In genomic region chr22:20586403-20586745, GRCh38 we compare ENCODE assay signal across 18 cellular contexts.
DNase-seq lines count a peak whose midpoint lies in the region; ATAC-seq, FAIRE-seq and TF ChIP-seq lines count a peak whose summit lies in the region.
"Had no signal": no experiment of that assay in that cellular context is flagged by ENCODE, and none has a peak within 500 bp of the region (broad histone marks: within the 10 kb centered on the region; RNA-seq: fewer than 3 reads in every experiment).

No MANE protein-coding gene starts in this region.

- no peaks in the 10 kb centered on the region for H3K79me2 ChIP-seq in K562 (ENCODE audit: control insufficient read depth, insufficient read depth, low read length)

- CTCF ChIA-PET in K562 (lab: Yijun Ruan, JAX; ENCODE audit: low intra/inter-chr PET ratio) = no interaction called here

- no peak overlapping the region; a peak in 1 of 4 replicates for H3K9ac ChIP-seq in K562 (ENCODE audit: insufficient read depth in 1 of 2, low read depth in 2 of 2, low read length in 2 of 2)

- H3K4me3 ChIP-seq in K562 (no peak overlapping the region), esophagus squamous epithelium (no peak overlapping the region)

- peak overlapping the region; percentile 20 for H3K27ac Mint-ChIP-seq in stimulated activated naive B cell treated with anti-CD40 and anti-IgM and Interleukin-4, amounts not matched to agents 10 μg/mL and 1 μg/mL and 100 μg/mL, for 72 hours
- H3K27ac Mint-ChIP-seq: CD8-positive, alpha-beta T cell had no signal

- TF ChIP-seq EP300 in K562 (IDR thresholded peaks at IDR 0.05; ENCODE audit: low read length) = no peak

- H3K27me3 Mint-ChIP-seq in stimulated activated naive B cell treated with anti-CD40 and anti-IgM and Interleukin-4, amounts not matched to agents 10 μg/mL and 1 μg/mL and 100 μg/mL, for 72 hours = no peaks in the 10 kb centered on the region

- peak; percentile 11 for DNase-seq in activated CD8-positive, alpha-beta memory T cell treated with anti-CD3 and anti-CD28 coated beads, Interleukin-2, amount 50 U/mL, for 4 hours
- no peak for DNase-seq in activated CD8-positive, alpha-beta memory T cell treated with anti-CD3 and anti-CD28 coated beads, Interleukin-2, amount 50 U/mL, for 48 hours
- DNase-seq in K562 (ENCODE audit: extremely low read depth in 1 of 4, low spot score in 3 of 4) = no peak
- peak; percentile 43 for DNase-seq in left lobe of liver (ENCODE audit: low spot score)
- no peak for DNase-seq in stimulated activated naive B cell treated with anti-CD40 and anti-IgM and Interleukin-4, amounts not matched to agents 10 μg/mL and 1 μg/mL and 100 μg/mL, for 72 hours
- DNase-seq in esophagus squamous epithelium (lab: John Stamatoyannopoulos, UW) = no peak
- no peak for DNase-seq in NCI-H82 treated with DMSO at 0.1 percent for 48 hours (lab: John Stamatoyannopoulos, UW; ENCODE audit: unreplicated experiment)
- DNase-seq in NCI-H128 (lab: John Stamatoyannopoulos, UW; ENCODE audit: unreplicated experiment) = no peak
- DNase-seq: CD8-positive, alpha-beta T cell; COR-L47; DND-41; GDM1; GOT3; H9 had no signal

- no peak overlapping the region for H3K4me2 ChIP-seq in K562 (ENCODE audit: insufficient read depth, low read length)

- TF ChIP-seq RAD21 in K562 (CRISPR knock-in tag; conservative IDR thresholded peaks at IDR 0.05 in 1 of 2, IDR thresholded peaks at IDR 0.05 in 1 of 2) = no peak

- H3K4me1 ChIP-seq in K562 (replicated peaks in 1 of 2; ENCODE audit: control insufficient read depth in 2 of 2, insufficient read depth in 2 of 2, low read length in 2 of 2) (peaks cover 0 to 57% of the 10 kb centered on the region in 2 experiments; a peak in 1 of 5 replicates), esophagus squamous epithelium (peaks cover 24 to 79% (median 51%) of the 10 kb centered on the region in 3 donors)

- H3K36me3 Mint-ChIP-seq in stimulated activated naive B cell treated with anti-CD40 and anti-IgM and Interleukin-4, amounts not matched to agents 10 μg/mL and 1 μg/mL and 100 μg/mL, for 72 hours = peaks cover 28 to 39% of the 10 kb centered on the region in 2 donors

- ATAC-seq in K562 (no peak), left lobe of liver (no peak)
- no peak for ATAC-seq in stimulated activated naive B cell treated with anti-CD40 and anti-IgM and Interleukin-4, amounts not matched to agents 10 μg/mL and 1 μg/mL and 100 μg/mL, for 72 hours (replicated peaks)
- ATAC-seq: CD8-positive, alpha-beta T cell had no signal

- peaks cover 0 to 2% of the 10 kb centered on the region in 2 donors for H3K4me1 Mint-ChIP-seq in stimulated activated naive B cell treated with anti-CD40 and anti-IgM and Interleukin-4, amounts not matched to agents 10 μg/mL and 1 μg/mL and 100 μg/mL, for 72 hours
- H3K4me1 Mint-ChIP-seq: CD14-positive monocyte had no signal

- intact Hi-C loops in K562 (cut with micrococcal nuclease) (loop anchor here (5.0 kb wide), 1 partner anchor 169 kb away; no protein-coding TSS in a partner anchor), esophagus squamous epithelium (cut with DNase I) (no loop called here)

- FAIRE-seq in K562 (lab: Jason Lieb, UNC) = no peak
- FAIRE-seq: D721Med, GM12892 had no signal

- BruUV-seq in K562 (replicated peaks; lab: Mats Ljungman, UMichigan) = no TSS peak

- H3K27me3 ChIP-seq in K562 (ENCODE audit: control insufficient read depth in 2 of 2, insufficient read depth in 2 of 2, low read length in 2 of 2) (peaks cover 6 to 19% of the 10 kb centered on the region in 2 experiments; a peak in 4 of 5 replicates), esophagus squamous epithelium (no peaks in the 10 kb centered on the region)

- H3K9me1 ChIP-seq in K562 (ENCODE audit: control insufficient read depth, insufficient read depth, low read length) = peaks cover 10% of the 10 kb centered on the region

- TF ChIP-seq CTCF in K562 (IDR thresholded peaks at IDR 0.05 in 2 of 3, conservative IDR thresholded peaks at IDR 0.05 in 1 of 3; ENCODE audit: insufficient read depth in 2 of 3, low read depth in 1 of 3, low read length in 3 of 3) = no peak
- TF ChIP-seq CTCF in esophagus squamous epithelium (IDR thresholded peaks at IDR 0.05) = no peak

- H2AFZ ChIP-seq in K562 (ENCODE audit: low read depth, low read length) = no peak overlapping the region

- H3K9me3 ChIP-seq in K562 (replicated peaks; ENCODE audit: control insufficient read depth, insufficient read depth, low read depth, low read length) = no peaks in the 10 kb centered on the region
- H3K9me3 ChIP-seq in esophagus squamous epithelium = no peaks in the 10 kb centered on the region

- TF ChIP-seq POLR2A in K562 (conservative IDR thresholded peaks at IDR 0.05) (no peak), esophagus squamous epithelium (IDR thresholded peaks at IDR 0.05) (no peak)

- POLR2A ChIA-PET in K562 (lab: Yijun Ruan, JAX) = interaction anchor here (0.6 to 4.0 kb wide), 10 partner anchors 12 to 1118 kb away, joined by 3 to 21 read pairs (median 3); no protein-coding TSS in a partner anchor

- no peak overlapping the region for H3K4me3 Mint-ChIP-seq in stimulated activated naive B cell treated with anti-CD40 and anti-IgM and Interleukin-4, amounts not matched to agents 10 μg/mL and 1 μg/mL and 100 μg/mL, for 72 hours
- H3K4me3 Mint-ChIP-seq: CD14-positive monocyte; CD8-positive, alpha-beta T cell; H9 had no signal

- 94% methylated on average over 22 of the region's 22 CpGs for WGBS in K562 (ENCODE audit: insufficient coverage, low coverage, missing lambda C conversion rate)
- 80% methylated on average over 1 of the region's 22 CpGs; no CpG with 5 or more reads in 1 of the 2 donors for WGBS in esophagus squamous epithelium, 2 donors

- peaks cover 62% of the 10 kb centered on the region; the same call in 2 of the 3 replicates for H3K36me3 ChIP-seq in K562 (ENCODE audit: control insufficient read depth, insufficient read depth, low read length)
- peaks cover 21 to 66% (median 46%) of the 10 kb centered on the region in 3 donors for H3K36me3 ChIP-seq in esophagus squamous epithelium

- in situ Hi-C loops in K562 (cut with MboI) = no loop called here

- no peaks in the 10 kb centered on the region for H3K9me3 Mint-ChIP-seq in stimulated activated naive B cell treated with anti-CD40 and anti-IgM and Interleukin-4, amounts not matched to agents 10 μg/mL and 1 μg/mL and 100 μg/mL, for 72 hours
- H3K9me3 Mint-ChIP-seq: CD14-positive monocyte; CD8-positive, alpha-beta T cell; H9 had no signal

- H3K27ac ChIP-seq in K562 (ENCODE audit: extremely low read depth, low read depth, low read length) = no peak overlapping the region
- peak overlapping the region in 2 of 4 donors; percentile 42 to 43 for H3K27ac ChIP-seq in esophagus squamous epithelium
- H3K27ac ChIP-seq: 22Rv1 had no signal

- H4K20me1 ChIP-seq in K562 (replicated peaks; ENCODE audit: control insufficient read depth, insufficient read depth, low read length) = peaks cover 45% of the 10 kb centered on the region

TF ChIP-seq in K562, 482 proteins besides CTCF, POLR2A, EP300 and RAD21 (continues in another document):
- TF ChIP-seq MED1 (CRISPR knock-in tag; IDR thresholded peaks at IDR 0.05; ENCODE audit: borderline replicate concordance) (peak; percentile 92), E2F3 (CRISPR knock-in tag; IDR thresholded peaks at IDR 0.05) (0 out of 2 replicates have a peak, but pooled peaks have one; percentile 39), CBFB (CRISPR knock-in tag; IDR thresholded peaks at IDR 0.05) (0 out of 2 replicates have a peak, but pooled peaks have one; percentile 27), HDAC6 (IDR thresholded peaks at IDR 0.05; ENCODE audit: low read depth, low read length) (peak; percentile 61; the same call in 1 of the 2 replicates), STAG1 (CRISPR knock-in tag; IDR thresholded peaks at IDR 0.05; ENCODE audit: borderline replicate concordance) (peak; percentile 48; the same call in 1 of the 2 replicates), ZFX (CRISPR knock-in tag; IDR thresholded peaks at IDR 0.05) (peak; percentile 44; the same call in 1 of the 2 replicates), MYNN (IDR thresholded peaks at IDR 0.05) (no peak), MYNN (CRISPR knock-in tag; IDR thresholded peaks at IDR 0.05) (0 out of 2 replicates have a peak, but pooled peaks have one; percentile 6), BRCA1 (IDR thresholded peaks at IDR 0.05) (no peak), BRCA1 (CRISPR knock-in tag; IDR thresholded peaks at IDR 0.05) (peak; percentile 89; the same call in 1 of the 2 replicates), IRF2 (CRISPR knock-in tag; IDR thresholded peaks at IDR 0.05) (no peak), GABPB2 (CRISPR knock-in tag; conservative IDR thresholded peaks at IDR 0.05) (no peak)
- TF ChIP-seq, protein P1, sequence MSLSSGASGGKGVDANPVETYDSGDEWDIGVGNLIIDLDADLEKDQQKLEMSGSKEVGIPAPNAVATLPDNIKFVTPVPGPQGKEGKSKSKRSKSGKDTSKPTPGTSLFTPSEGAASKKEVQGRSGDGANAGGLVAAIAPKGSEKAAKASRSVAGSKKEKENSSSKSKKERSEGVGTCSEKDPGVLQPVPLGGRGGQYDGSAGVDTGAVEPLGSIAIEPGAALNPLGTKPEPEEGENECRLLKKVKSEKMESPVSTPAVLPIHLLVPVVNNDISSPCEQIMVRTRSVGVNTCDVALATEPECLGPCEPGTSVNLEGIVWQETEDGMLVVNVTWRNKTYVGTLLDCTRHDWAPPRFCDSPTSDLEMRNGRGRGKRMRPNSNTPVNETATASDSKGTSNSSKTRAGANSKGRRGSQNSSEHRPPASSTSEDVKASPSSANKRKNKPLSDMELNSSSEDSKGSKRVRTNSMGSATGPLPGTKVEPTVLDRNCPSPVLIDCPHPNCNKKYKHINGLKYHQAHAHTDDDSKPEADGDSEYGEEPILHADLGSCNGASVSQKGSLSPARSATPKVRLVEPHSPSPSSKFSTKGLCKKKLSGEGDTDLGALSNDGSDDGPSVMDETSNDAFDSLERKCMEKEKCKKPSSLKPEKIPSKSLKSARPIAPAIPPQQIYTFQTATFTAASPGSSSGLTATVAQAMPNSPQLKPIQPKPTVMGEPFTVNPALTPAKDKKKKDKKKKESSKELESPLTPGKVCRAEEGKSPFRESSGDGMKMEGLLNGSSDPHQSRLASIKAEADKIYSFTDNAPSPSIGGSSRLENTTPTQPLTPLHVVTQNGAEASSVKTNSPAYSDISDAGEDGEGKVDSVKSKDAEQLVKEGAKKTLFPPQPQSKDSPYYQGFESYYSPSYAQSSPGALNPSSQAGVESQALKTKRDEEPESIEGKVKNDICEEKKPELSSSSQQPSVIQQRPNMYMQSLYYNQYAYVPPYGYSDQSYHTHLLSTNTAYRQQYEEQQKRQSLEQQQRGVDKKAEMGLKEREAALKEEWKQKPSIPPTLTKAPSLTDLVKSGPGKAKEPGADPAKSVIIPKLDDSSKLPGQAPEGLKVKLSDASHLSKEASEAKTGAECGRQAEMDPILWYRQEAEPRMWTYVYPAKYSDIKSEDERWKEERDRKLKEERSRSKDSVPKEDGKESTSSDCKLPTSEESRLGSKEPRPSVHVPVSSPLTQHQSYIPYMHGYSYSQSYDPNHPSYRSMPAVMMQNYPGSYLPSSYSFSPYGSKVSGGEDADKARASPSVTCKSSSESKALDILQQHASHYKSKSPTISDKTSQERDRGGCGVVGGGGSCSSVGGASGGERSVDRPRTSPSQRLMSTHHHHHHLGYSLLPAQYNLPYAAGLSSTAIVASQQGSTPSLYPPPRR (CRISPR knock-in tag; IDR thresholded peaks at IDR 0.05; ENCODE audit: borderline replicate concordance) = no peak

Comparison
In these comparisons a context has a peak if more than half of its experiments do, and no peak if none do; other contexts are left out.
1. DNase-seq: peak in activated CD8-positive, alpha-beta memory T cell treated with anti-CD3 and anti-CD28 coated beads, Interleukin-2, amount 50 U/mL, for 4 hours (single experiment) and left lobe of liver (single experiment); none in activated CD8-positive, alpha-beta memory T cell treated with anti-CD3 and anti-CD28 coated beads, Interleukin-2, amount 50 U/mL, for 48 hours (single experiment), K562 (0 of 4), stimulated activated naive B cell treated with anti-CD40 and anti-IgM and Interleukin-4, amounts not matched to agents 10 μg/mL and 1 μg/mL and 100 μg/mL, for 72 hours (single experiment), esophagus squamous epithelium (single experiment), NCI-H82 treated with DMSO at 0.1 percent for 48 hours (single experiment) and NCI-H128 (single experiment).